ENCODE assay signal across 1 cellular context in genomic region chr19:10872551-10873107, GRCh38.
TF ChIP-seq lines count a peak whose summit lies in the region.

No MANE protein-coding gene starts in this region.

TF ChIP-seq in GM23338, 12 proteins besides CTCF, POLR2A, EP300 and RAD21 (continued from another document):
- no peak for TF ChIP-seq ZNF462 (CRISPR knock-in tag; IDR thresholded peaks at IDR 0.05)
- no peak for TF ChIP-seq REST (IDR thresholded peaks at IDR 0.05; ENCODE audit: unreplicated experiment)
- no peak for TF ChIP-seq POLR2AphosphoS5 (IDR thresholded peaks at IDR 0.05; ENCODE audit: low read depth)
- TF ChIP-seq, protein P1, sequence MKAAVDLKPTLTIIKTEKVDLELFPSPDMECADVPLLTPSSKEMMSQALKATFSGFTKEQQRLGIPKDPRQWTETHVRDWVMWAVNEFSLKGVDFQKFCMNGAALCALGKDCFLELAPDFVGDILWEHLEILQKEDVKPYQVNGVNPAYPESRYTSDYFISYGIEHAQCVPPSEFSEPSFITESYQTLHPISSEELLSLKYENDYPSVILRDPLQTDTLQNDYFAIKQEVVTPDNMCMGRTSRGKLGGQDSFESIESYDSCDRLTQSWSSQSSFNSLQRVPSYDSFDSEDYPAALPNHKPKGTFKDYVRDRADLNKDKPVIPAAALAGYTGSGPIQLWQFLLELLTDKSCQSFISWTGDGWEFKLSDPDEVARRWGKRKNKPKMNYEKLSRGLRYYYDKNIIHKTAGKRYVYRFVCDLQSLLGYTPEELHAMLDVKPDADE (IDR thresholded peaks at IDR 0.05): no peak
- no peak for TF ChIP-seq STAT1 (IDR thresholded peaks at IDR 0.05; ENCODE audit: unreplicated experiment)
- no peak for TF ChIP-seq JUNB (IDR thresholded peaks at IDR 0.05; ENCODE audit: unreplicated experiment)
- no peak for TF ChIP-seq CREB1 (CRISPR knock-in tag; IDR thresholded peaks at IDR 0.05; ENCODE audit: low read depth)
- TF ChIP-seq ZNF114 (CRISPR knock-in tag; IDR thresholded peaks at IDR 0.05): no peak
- no peak for TF ChIP-seq EZH2 (IDR thresholded peaks at IDR 0.05; ENCODE audit: low read depth, unreplicated experiment)
